In the genomic region with DNA sequence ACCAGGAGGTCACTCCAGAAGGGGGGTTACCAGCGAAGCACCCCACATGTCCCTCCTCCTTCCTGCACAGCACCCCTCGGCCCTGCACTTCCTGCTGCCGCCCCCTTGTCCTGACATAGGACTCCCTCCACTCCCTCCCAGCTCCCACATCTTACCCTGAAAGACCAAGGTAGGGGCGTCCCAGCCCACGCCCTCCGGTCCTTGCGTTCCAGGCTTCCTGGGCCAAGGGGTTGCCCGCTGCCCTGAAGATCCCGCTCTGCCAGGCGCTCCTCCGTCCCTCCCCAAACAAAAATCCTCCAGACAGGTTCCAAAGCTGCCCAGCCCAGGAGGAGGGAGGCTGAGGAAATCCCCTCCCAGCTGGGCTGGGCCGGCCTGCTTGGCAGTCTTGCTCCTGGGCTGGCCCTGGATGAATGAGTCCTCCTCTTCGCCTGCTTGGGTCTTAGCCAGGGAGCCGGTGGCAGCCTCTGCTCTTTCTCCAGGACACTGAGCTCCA, we compare ENCODE assay signal across 9 cellular contexts. TPM values are rescaled to one million over a fixed set of nuclear protein-coding genes. Genes with fewer than 3 reads are reported as not detected.
A peak's percentile ranks its signal among the peaks of the same experiment; 100 is the strongest.
DNase-seq lines count a peak whose midpoint lies in the region; ATAC-seq and TF ChIP-seq lines count a peak whose summit lies in the region.
"Had no signal": no experiment of that assay in that cellular context is flagged by ENCODE, and none has a peak within 500 bp of the region (broad histone marks: within the 10 kb centered on the region; RNA-seq: fewer than 3 reads in every experiment).

A gene with protein sequence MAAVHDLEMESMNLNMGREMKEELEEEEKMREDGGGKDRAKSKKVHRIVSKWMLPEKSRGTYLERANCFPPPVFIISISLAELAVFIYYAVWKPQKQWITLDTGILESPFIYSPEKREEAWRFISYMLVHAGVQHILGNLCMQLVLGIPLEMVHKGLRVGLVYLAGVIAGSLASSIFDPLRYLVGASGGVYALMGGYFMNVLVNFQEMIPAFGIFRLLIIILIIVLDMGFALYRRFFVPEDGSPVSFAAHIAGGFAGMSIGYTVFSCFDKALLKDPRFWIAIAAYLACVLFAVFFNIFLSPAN (minus strand): TSS at position 304 of the 493 bp plus-strand sequence. CDS start 22,618 bp downstream, outside the sequence.

- in situ Hi-C loops in T47D (cut with HindIII; ENCODE audit: low pct_unique_long_range_greater_than_20kb, low sequenced_read_pairs), result no loop called here

- no peak within 1 kb of the TSS for H3K27ac Mint-ChIP-seq in stimulated activated memory B cell treated with anti-CD40 and anti-IgM and Interleukin-4, amounts not matched to agents 10 μg/mL and 1 μg/mL and 100 μg/mL, for 72 hours
- no peak within 1 kb of the TSS for H3K27ac Mint-ChIP-seq in activated T-cell treated with anti-CD3 and anti-CD28 coated beads, Interleukin-2, amount 50 U/mL, for 72 hours
- H3K27ac Mint-ChIP-seq: type B pancreatic cell had no signal

- no peak within 1 kb of the TSS for H3K4me3 Mint-ChIP-seq in stimulated activated memory B cell treated with anti-CD40 and anti-IgM and Interleukin-4, amounts not matched to agents 10 μg/mL and 1 μg/mL and 100 μg/mL, for 72 hours
- no peak within 1 kb of the TSS for H3K4me3 Mint-ChIP-seq in activated T-cell treated with anti-CD3 and anti-CD28 coated beads, Interleukin-2, amount 50 U/mL, for 72 hours
- H3K4me3 Mint-ChIP-seq: type B pancreatic cell had no signal

- no peaks in the 10 kb centered on the region for H3K4me1 Mint-ChIP-seq in stimulated activated memory B cell treated with anti-CD40 and anti-IgM and Interleukin-4, amounts not matched to agents 10 μg/mL and 1 μg/mL and 100 μg/mL, for 72 hours
- no peaks in the 10 kb centered on the region for H3K4me1 Mint-ChIP-seq in activated T-cell treated with anti-CD3 and anti-CD28 coated beads, Interleukin-2, amount 50 U/mL, for 72 hours (ENCODE audit: low read depth)

- peaks cover 43% of the 10 kb centered on the region for H3K27me3 Mint-ChIP-seq in stimulated activated memory B cell treated with anti-CD40 and anti-IgM and Interleukin-4, amounts not matched to agents 10 μg/mL and 1 μg/mL and 100 μg/mL, for 72 hours
- H3K27me3 Mint-ChIP-seq in activated T-cell treated with anti-CD3 and anti-CD28 coated beads, Interleukin-2, amount 50 U/mL, for 72 hours (ENCODE audit: low read depth), result no peaks in the 10 kb centered on the region
- H3K27me3 Mint-ChIP-seq: type B pancreatic cell had no signal

- peak; percentile 9 for DNase-seq in HCEC 1CT
- peak; percentile 70 to 88 for DNase-seq in T47D (ENCODE audit: low read depth in 1 of 2, low spot score in 1 of 2)
- DNase-seq in iPS-NIHi7 (ENCODE audit: extremely low spot score), result peak; percentile 38
- DNase-seq in GM10266 (ENCODE audit: extremely low spot score), result no peak
- no peak for DNase-seq in activated T-cell treated with anti-CD3 and anti-CD28 coated beads, Interleukin-2, amount 50 U/mL, for 72 hours
- no peak for DNase-seq in OCI-M2 (lab: John Stamatoyannopoulos, UW; ENCODE audit: unreplicated experiment)

- ATAC-seq in stimulated activated memory B cell treated with anti-CD40 and anti-IgM and Interleukin-4, amounts not matched to agents 10 μg/mL and 1 μg/mL and 100 μg/mL, for 72 hours, result peak; percentile 8
- ATAC-seq in HG03135 (IDR thresholded peaks at IDR 0.05; ENCODE audit: unreplicated experiment), result no peak
- ATAC-seq in activated T-cell treated with anti-CD3 and anti-CD28 coated beads, Interleukin-2, amount 50 U/mL, for 72 hours (replicated peaks in 1 of 2), result no peak

- H3K36me3 Mint-ChIP-seq in stimulated activated memory B cell treated with anti-CD40 and anti-IgM and Interleukin-4, amounts not matched to agents 10 μg/mL and 1 μg/mL and 100 μg/mL, for 72 hours, result no peaks in the 10 kb centered on the region
- H3K36me3 Mint-ChIP-seq in activated T-cell treated with anti-CD3 and anti-CD28 coated beads, Interleukin-2, amount 50 U/mL, for 72 hours (ENCODE audit: insufficient read depth in 2 of 2), result no peaks in the 10 kb centered on the region
- H3K36me3 Mint-ChIP-seq: type B pancreatic cell had no signal

- H3K9me3 Mint-ChIP-seq in stimulated activated memory B cell treated with anti-CD40 and anti-IgM and Interleukin-4, amounts not matched to agents 10 μg/mL and 1 μg/mL and 100 μg/mL, for 72 hours, result no peaks in the 10 kb centered on the region
- H3K9me3 Mint-ChIP-seq in activated T-cell treated with anti-CD3 and anti-CD28 coated beads, Interleukin-2, amount 50 U/mL, for 72 hours, result no peaks in the 10 kb centered on the region
- H3K9me3 Mint-ChIP-seq: type B pancreatic cell had no signal

- TF ChIP-seq CTCF in GM10266 (IDR thresholded peaks at IDR 0.05; ENCODE audit: control insufficient read depth, insufficient read depth, low read depth, missing control alignments), result no peak

RNA-seq across cellular contexts. Expression of the gene that starts here (rescaled TPM):
- total RNA-seq in activated T-cell treated with anti-CD3 and anti-CD28 coated beads, Interleukin-2, amount 50 U/mL, for 72 hours, result not detected

Comparison
In these comparisons a context has a peak if more than half of its experiments do, and no peak if none do; other contexts are left out.
1. DNase-seq: peak in HCEC 1CT (single experiment), T47D (2 of 2) and iPS-NIHi7 (single experiment); none in GM10266 (single experiment), activated T-cell treated with anti-CD3 and anti-CD28 coated beads, Interleukin-2, amount 50 U/mL, for 72 hours (0 of 2) and OCI-M2 (single experiment).